In the genomic region with DNA sequence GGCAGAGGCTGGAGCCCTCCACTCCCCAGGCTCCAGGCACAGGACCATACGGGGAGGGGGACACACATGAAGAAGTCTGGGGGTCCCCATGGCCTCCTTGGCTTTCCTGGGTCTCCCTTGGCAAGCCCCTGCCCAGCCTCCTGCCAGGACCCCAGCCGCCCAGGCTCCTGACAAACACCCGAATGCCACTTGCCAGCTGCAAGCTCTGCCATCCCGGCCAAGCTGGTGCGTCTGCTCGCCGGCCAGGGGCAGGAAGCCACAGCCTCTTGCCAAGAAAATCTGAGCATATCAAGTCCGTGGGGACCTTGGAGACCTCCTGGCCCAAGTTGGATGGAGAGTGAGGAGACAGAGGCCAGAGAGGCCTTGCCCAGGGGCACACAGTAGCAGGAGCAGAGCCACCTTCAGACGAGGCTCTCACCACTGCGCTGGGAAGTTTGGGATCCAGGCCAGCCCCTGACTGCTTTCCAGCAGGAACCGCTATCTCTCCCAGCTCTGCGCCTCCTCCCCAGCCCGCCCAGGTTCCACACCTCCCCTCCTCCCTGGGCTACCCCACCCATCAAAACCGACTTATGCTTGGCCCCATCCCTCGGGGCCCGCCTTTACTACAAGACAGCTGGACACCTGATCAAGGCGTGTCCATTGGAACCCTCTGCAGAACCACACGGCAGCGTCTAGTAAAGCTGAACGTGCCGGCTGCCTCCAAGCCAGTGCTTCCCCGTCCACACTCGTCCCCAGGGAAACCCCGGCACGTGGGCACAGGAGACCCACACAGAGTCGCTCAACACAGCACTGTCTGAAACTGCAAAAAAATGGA, we compare ENCODE assay signal across 20 cellular contexts.
DNase-seq lines count a peak whose midpoint lies in the region; ATAC-seq, FAIRE-seq and TF ChIP-seq lines count a peak whose summit lies in the region.
"Had no signal": no experiment of that assay in that cellular context is flagged by ENCODE, and none has a peak within 500 bp of the region (broad histone marks: within the 10 kb centered on the region; RNA-seq: fewer than 3 reads in every experiment).

No MANE protein-coding gene starts in this region.

- no peak overlapping the region for H3K4me3 ChIP-seq in right atrium auricular region
- H3K4me3 ChIP-seq in HepG2 (replicated peaks in 1 of 3; ENCODE audit: insufficient read depth in 1 of 3, low read depth in 2 of 3, low read length in 3 of 3), result no peak overlapping the region
- H3K4me3 ChIP-seq: cardiac muscle cell, GM23338, lower lobe of right lung had no signal

- H3K27ac ChIP-seq in right atrium auricular region, result no peak overlapping the region
- H3K27ac ChIP-seq in HepG2 (ENCODE audit: extremely low read length, insufficient read depth, low read length), result no peak overlapping the region
- H3K27ac ChIP-seq: cardiac muscle cell, lower lobe of right lung had no signal

- peaks cover 29% of the 10 kb centered on the region for H3K9me3 Mint-ChIP-seq in glutamatergic neuron (ENCODE audit: unreplicated experiment)
- H3K9me3 Mint-ChIP-seq in natural killer cell, result no peaks in the 10 kb centered on the region
- H3K9me3 Mint-ChIP-seq: endodermal cell; GM23338; naive B cell; stimulated activated naive CD8-positive, alpha-beta T cell treated with anti-CD3 and anti-CD28 coated beads, Interleukin-15, amount 100 ng/mL, for 72 hours had no signal

- DNase-seq in Right ventricle myocardium inferior (ENCODE audit: missing footprints) (no peak), right atrium auricular region (ENCODE audit: low spot score) (no peak), NCI-H524 (lab: John Stamatoyannopoulos, UW) (peak; percentile 80 to 93), glutamatergic neuron (peak; percentile 80), HepG2 (ENCODE audit: low spot score) (no peak), natural killer cell (no peak), putamen (ENCODE audit: low spot score) (no peak)
- DNase-seq: activated CD4-positive, alpha-beta T cell treated with anti-CD3 and anti-CD28 coated beads, Interleukin-2, amount 50 U/mL, for 48 hours; activated T-cell treated with anti-CD3 and anti-CD28 coated beads, Interleukin-2, amount 50 U/mL, for 48 hours; endodermal cell; Kasumi-1; lower lobe of right lung; naive B cell; NCI-H187 treated with DMSO at 0.1 percent for 48 hours; stimulated activated CD4-positive, alpha-beta T cell treated with anti-CD3 and anti-CD28 coated beads, Interleukin-15, amount 100 ng/mL, for 24 hours; stimulated activated naive CD8-positive, alpha-beta T cell treated with anti-CD3 and anti-CD28 coated beads, Interleukin-15, amount 100 ng/mL, for 72 hours had no signal

- no peak overlapping the region for H3K4me2 ChIP-seq in HepG2 (ENCODE audit: low read depth, low read length)
- H3K4me2 ChIP-seq: GM23338 had no signal

- H3K36me3 ChIP-seq in right atrium auricular region (no peaks in the 10 kb centered on the region), HepG2 (replicated peaks in 1 of 2; ENCODE audit: control insufficient read depth in 1 of 2, insufficient read depth in 2 of 2, low read length in 2 of 2) (no peaks in the 10 kb centered on the region)
- H3K36me3 ChIP-seq: cardiac muscle cell, lower lobe of right lung had no signal

- H3K4me3 Mint-ChIP-seq in glutamatergic neuron (ENCODE audit: unreplicated experiment), result peak overlapping the region; percentile 11
- H3K4me3 Mint-ChIP-seq in natural killer cell, result no peak overlapping the region
- H3K4me3 Mint-ChIP-seq: endodermal cell; GM23338; naive B cell; stimulated activated naive CD8-positive, alpha-beta T cell treated with anti-CD3 and anti-CD28 coated beads, Interleukin-15, amount 100 ng/mL, for 72 hours had no signal

- no peak for FAIRE-seq in HepG2 (lab: Jason Lieb, UNC)

- H3K36me3 Mint-ChIP-seq in glutamatergic neuron (ENCODE audit: unreplicated experiment) (no peaks in the 10 kb centered on the region), natural killer cell (no peaks in the 10 kb centered on the region)
- H3K36me3 Mint-ChIP-seq: naive B cell had no signal

- H3K27ac Mint-ChIP-seq in glutamatergic neuron (ENCODE audit: unreplicated experiment) (peak overlapping the region; percentile 77), natural killer cell (no peak overlapping the region)
- H3K27ac Mint-ChIP-seq: GM23338, progenitor cell of endocrine pancreas had no signal

- POLR2A ChIA-PET in HepG2 (lab: Yijun Ruan, JAX), result no interaction called here

- intact Hi-C loops in Right ventricle myocardium inferior (cut with DNase I) (no loop called here), HepG2 (cut with micrococcal nuclease; ENCODE audit: unreplicated experiment) (no loop called here), natural killer cell (cut with micrococcal nuclease) (loop anchor here (1.0 kb wide), 1 partner anchor 160 kb away; no protein-coding TSS in a partner anchor)

- TF ChIP-seq EP300 in HepG2 (IDR thresholded peaks at IDR 0.05; ENCODE audit: low read depth in 2 of 2, low read length in 2 of 2) (no peak), HepG2 (CRISPR knock-in tag; IDR thresholded peaks at IDR 0.05; ENCODE audit: borderline replicate concordance) (no peak)

- in situ Hi-C loops in HepG2 (cut with HindIII; ENCODE audit: extremely low pct_ligation_motif_present, low pct_unique_long_range_greater_than_20kb), result no loop called here

- H3K79me2 ChIP-seq in HepG2 (ENCODE audit: insufficient read depth, low read length), result no peaks in the 10 kb centered on the region

- TF ChIP-seq RAD21 in HepG2 (CRISPR knock-in tag; IDR thresholded peaks at IDR 0.05), result no peak

- H3K9me3 ChIP-seq in right atrium auricular region, result no peaks in the 10 kb centered on the region
- no peaks in the 10 kb centered on the region for H3K9me3 ChIP-seq in HepG2 (ENCODE audit: low read length)
- H3K9me3 ChIP-seq: lower lobe of right lung had no signal

- H3K4me1 ChIP-seq in right atrium auricular region (peaks cover 0 to 8% of the 10 kb centered on the region in 2 donors), HepG2 (ENCODE audit: insufficient read depth, low read length) (no peaks in the 10 kb centered on the region)
- H3K4me1 ChIP-seq: lower lobe of right lung had no signal

- no peak overlapping the region for H3K9ac ChIP-seq in HepG2 (ENCODE audit: insufficient read depth, low read depth, low read length)

- TF ChIP-seq CTCF in right atrium auricular region (IDR thresholded peaks at IDR 0.05), result no peak
- no peak for TF ChIP-seq CTCF in glutamatergic neuron (IDR thresholded peaks at IDR 0.05; ENCODE audit: partially characterized antibody, unreplicated experiment)
- TF ChIP-seq CTCF in HepG2 (CRISPR knock-in tag; IDR thresholded peaks at IDR 0.05), result no peak
- TF ChIP-seq CTCF in natural killer cell (IDR thresholded peaks at IDR 0.05), result no peak

- H3K27me3 Mint-ChIP-seq in glutamatergic neuron (ENCODE audit: unreplicated experiment) (peaks cover 23% of the 10 kb centered on the region), natural killer cell (ENCODE audit: low read depth in 2 of 2) (peaks cover 0 to 5% of the 10 kb centered on the region in 2 donors)

- peak; percentile 68 for ATAC-seq in Right ventricle myocardium inferior
- no peak for ATAC-seq in HepG2
- ATAC-seq in natural killer cell, result no peak
- ATAC-seq in GM21528 (IDR thresholded peaks at IDR 0.05; ENCODE audit: low FRiP score, unreplicated experiment), result no peak
- ATAC-seq: GM23338; lower lobe of right lung; stimulated activated naive CD8-positive, alpha-beta T cell treated with anti-CD3 and anti-CD28 coated beads, Interleukin-15, amount 100 ng/mL, for 72 hours had no signal

- CTCF ChIA-PET in HepG2 (lab: Yijun Ruan, JAX; ENCODE audit: low intra/inter-chr PET ratio, low total read pairs), result no interaction called here

- WGBS in HepG2 (ENCODE audit: low lambda C conversion rate), result 16% methylated on average over 21 of the region's 26 CpGs

- no peaks in the 10 kb centered on the region for H3K27me3 ChIP-seq in right atrium auricular region
- peaks cover 14 to 66% of the 10 kb centered on the region in 2 experiments; a peak in 4 of 5 replicates for H3K27me3 ChIP-seq in HepG2 (ENCODE audit: control insufficient read depth in 1 of 2, insufficient read depth in 2 of 2, low read length in 2 of 2)
- H3K27me3 ChIP-seq: cardiac muscle cell had no signal

- peaks cover 51% of the 10 kb centered on the region for H3K4me1 Mint-ChIP-seq in glutamatergic neuron (ENCODE audit: low read depth, unreplicated experiment)
- H3K4me1 Mint-ChIP-seq in natural killer cell, result no peaks in the 10 kb centered on the region
- H3K4me1 Mint-ChIP-seq: endodermal cell; naive B cell; stimulated activated naive CD8-positive, alpha-beta T cell treated with anti-CD3 and anti-CD28 coated beads, Interleukin-15, amount 100 ng/mL, for 72 hours had no signal

- BruUV-seq in HepG2 (replicated peaks; lab: Mats Ljungman, UMichigan), result no TSS peak

- H4K20me1 ChIP-seq in HepG2 (ENCODE audit: insufficient read depth, low read length), result peaks cover 7% of the 10 kb centered on the region; the same call in 1 of the 2 replicates

- TF ChIP-seq POLR2A in HepG2 (IDR thresholded peaks at IDR 0.05; ENCODE audit: insufficient read depth in 1 of 2, low read depth in 2 of 2, low read length in 2 of 2), result no peak

- H2AFZ ChIP-seq in HepG2 (ENCODE audit: low read length), result no peak overlapping the region
- H2AFZ ChIP-seq: GM23338 had no signal

TF ChIP-seq in HepG2, 621 proteins besides CTCF, POLR2A, EP300 and RAD21:
- TF ChIP-seq, protein P1, sequence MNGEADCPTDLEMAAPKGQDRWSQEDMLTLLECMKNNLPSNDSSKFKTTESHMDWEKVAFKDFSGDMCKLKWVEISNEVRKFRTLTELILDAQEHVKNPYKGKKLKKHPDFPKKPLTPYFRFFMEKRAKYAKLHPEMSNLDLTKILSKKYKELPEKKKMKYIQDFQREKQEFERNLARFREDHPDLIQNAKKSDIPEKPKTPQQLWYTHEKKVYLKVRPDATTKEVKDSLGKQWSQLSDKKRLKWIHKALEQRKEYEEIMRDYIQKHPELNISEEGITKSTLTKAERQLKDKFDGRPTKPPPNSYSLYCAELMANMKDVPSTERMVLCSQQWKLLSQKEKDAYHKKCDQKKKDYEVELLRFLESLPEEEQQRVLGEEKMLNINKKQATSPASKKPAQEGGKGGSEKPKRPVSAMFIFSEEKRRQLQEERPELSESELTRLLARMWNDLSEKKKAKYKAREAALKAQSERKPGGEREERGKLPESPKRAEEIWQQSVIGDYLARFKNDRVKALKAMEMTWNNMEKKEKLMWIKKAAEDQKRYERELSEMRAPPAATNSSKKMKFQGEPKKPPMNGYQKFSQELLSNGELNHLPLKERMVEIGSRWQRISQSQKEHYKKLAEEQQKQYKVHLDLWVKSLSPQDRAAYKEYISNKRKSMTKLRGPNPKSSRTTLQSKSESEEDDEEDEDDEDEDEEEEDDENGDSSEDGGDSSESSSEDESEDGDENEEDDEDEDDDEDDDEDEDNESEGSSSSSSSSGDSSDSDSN (CRISPR knock-in tag; IDR thresholded peaks at IDR 0.05), result no peak

Comparison
In these comparisons a context has a peak if more than half of its experiments do, and no peak if none do; other contexts are left out.
1. DNase-seq: peak in NCI-H524 (2 of 2) and glutamatergic neuron (single experiment); none in Right ventricle myocardium inferior (single experiment), right atrium auricular region (single experiment), HepG2 (single experiment), natural killer cell (single experiment) and putamen (single experiment).